Comparison of ENCODE assay signal across 1 cellular context in the genomic region with DNA sequence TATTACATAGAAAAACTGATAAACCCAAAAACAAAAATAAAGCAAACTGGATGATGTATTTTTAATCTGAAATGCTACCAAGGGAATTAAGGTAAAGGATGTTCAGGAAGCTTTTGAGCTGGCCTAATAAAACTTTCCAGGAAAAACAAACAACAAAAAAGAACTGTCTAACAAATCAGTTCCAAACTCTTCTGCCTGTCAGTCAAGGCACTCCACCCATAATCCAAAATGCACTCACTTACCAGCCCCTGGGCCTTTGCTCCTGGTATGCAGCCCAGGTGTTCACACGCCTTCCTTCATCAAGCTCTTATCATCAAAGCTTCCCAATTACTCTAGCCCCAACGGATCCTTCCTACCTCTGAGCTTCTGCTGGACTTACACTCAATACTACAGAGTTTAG.
TF ChIP-seq lines count a peak whose summit lies in the region.

No MANE protein-coding gene starts in this region.

TF ChIP-seq in HEK293T, 16 proteins besides CTCF, POLR2A, EP300 and RAD21 (continued from another document):
- TF ChIP-seq L3MBTL2 (conservative IDR thresholded peaks at IDR 0.05), result no peak
